Comparison of ENCODE assay signal across 14 cellular contexts in genomic region chr2:48578313-48578712, GRCh38.
"Had no signal": no experiment of that assay in that cellular context is flagged by ENCODE, and none has a peak within 500 bp of the region (broad histone marks: within the 10 kb centered on the region; RNA-seq: fewer than 3 reads in every experiment).

No MANE protein-coding gene starts in this region.

- DNase-seq: dorsolateral prefrontal cortex; effector CD4-positive, alpha-beta T cell; gastrocnemius medialis; left ventricle myocardium superior; lower lobe of right lung; naive thymus-derived CD8-positive, alpha-beta T cell; nephron progenitor cell; nucleus accumbens; stimulated activated CD4-positive, alpha-beta T cell treated with anti-CD3 and anti-CD28 coated beads, Interleukin-12 subunit alpha, Interleukin-12 subunit beta, amount 100 ng/mL, for 4 hours; stimulated activated CD4-positive, alpha-beta T cell treated with anti-CD3 and anti-CD28 coated beads, Interleukin-1b, Interleukin-23, amount 100 ng/mL, for 48 hours; stimulated activated CD4-positive, alpha-beta T cell treated with anti-CD3 and anti-CD28 coated beads, Interleukin-4, amount 100 ng/mL, for 24 hours; stimulated activated naive CD4-positive, alpha-beta T cell treated with Interleukin-2 at 50 U/mL for 16 hours; stomach; trophoblast cell had no signal
